In genomic region chr3:125513490-125514115, GRCh38 we compare ENCODE assay signal across 21 cellular contexts.
"Had no signal": no experiment of that assay in that cellular context is flagged by ENCODE, and none has a peak within 500 bp of the region (broad histone marks: within the 10 kb centered on the region; RNA-seq: fewer than 3 reads in every experiment).

No MANE protein-coding gene starts in this region.

- DNase-seq: effector CD4-positive, alpha-beta T cell; endodermal cell; gastrocnemius medialis; heart right ventricle; hypothalamus; kidney glomerular epithelial cell; mammary epithelial cell; occipital lobe; pancreas; right cardiac atrium; stimulated activated CD4-positive, alpha-beta T cell treated with anti-CD3 and anti-CD28 coated beads, Interleukin-2, amount 100 ng/mL, for 48 hours; stimulated activated naive CD4-positive, alpha-beta T cell treated with Interleukin-2 at 50 U/mL for 16 hours; thyroid gland; upper lobe of left lung; uterus had no signal

- H3K4me1 Mint-ChIP-seq: endodermal cell had no signal

- H3K27ac Mint-ChIP-seq: endodermal cell; natural killer cell treated with Interleukin-12 subunit alpha and Interleukin-12 subunit beta and Interleukin-15 and Interleukin-18, amount 100 ng/mL, for 72 hours; progenitor cell of endocrine pancreas had no signal

- H3K4me3 ChIP-seq: coronary artery, gastrocnemius medialis, heart right ventricle, pancreas, smooth muscle cell, suprapubic skin, thyroid gland, upper lobe of left lung, uterus had no signal

- H3K9me3 Mint-ChIP-seq: endodermal cell; natural killer cell treated with Interleukin-12 subunit alpha and Interleukin-12 subunit beta and Interleukin-15 and Interleukin-18, amount 100 ng/mL, for 72 hours had no signal

- H3K27me3 Mint-ChIP-seq: natural killer cell treated with Interleukin-12 subunit alpha and Interleukin-12 subunit beta and Interleukin-15 and Interleukin-18, amount 100 ng/mL, for 72 hours; progenitor cell of endocrine pancreas had no signal

- H3K27ac ChIP-seq: coronary artery, gastrocnemius medialis, pancreas, suprapubic skin, thyroid gland, upper lobe of left lung, uterus had no signal

- ATAC-seq: gastrocnemius medialis; heart right ventricle; left lobe of liver; natural killer cell treated with Interleukin-12 subunit alpha and Interleukin-12 subunit beta and Interleukin-15 and Interleukin-18, amount 100 ng/mL, for 72 hours; pancreas; right cardiac atrium had no signal

- H3K4me3 Mint-ChIP-seq: endodermal cell; natural killer cell treated with Interleukin-12 subunit alpha and Interleukin-12 subunit beta and Interleukin-15 and Interleukin-18, amount 100 ng/mL, for 72 hours had no signal
